7 cellular contexts compared by ENCODE assay signal in the genomic region with DNA sequence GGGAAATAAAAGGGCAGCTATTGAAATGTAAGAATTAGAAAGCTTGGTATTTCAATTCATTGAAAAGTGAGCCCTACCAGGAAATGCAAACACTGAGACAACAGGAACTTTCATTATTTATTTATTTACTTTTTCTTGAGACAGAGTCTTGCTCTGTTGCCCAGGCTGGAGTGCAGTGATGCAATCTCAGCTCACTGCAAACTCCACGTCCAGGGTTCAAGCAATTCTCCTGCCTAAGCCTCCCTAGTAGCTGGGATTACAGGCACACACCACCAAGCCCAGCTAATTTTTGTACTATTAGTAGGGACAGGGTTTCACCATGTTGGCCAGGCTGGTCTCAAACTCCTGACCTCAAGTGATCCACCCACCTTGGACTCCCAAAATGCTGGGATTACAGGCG. TPM values are rescaled to one million over a fixed set of nuclear protein-coding genes. Genes with fewer than 3 reads are reported as not detected.
DNase-seq lines count a peak whose midpoint lies in the region; TF ChIP-seq lines count a peak whose summit lies in the region.
"Not testable (repeated sequence)": the region's sequence is repeated elsewhere in the genome, so short reads cannot be mapped to it uniquely, and the experiment has no call there.

No MANE protein-coding gene starts in this region.

- intact Hi-C loops in adrenal gland (cut with DNase I); dendritic cell treated with granulocyte-macrophage colony-stimulating factor and Interleukin-4, amounts not matched to agents 40 ng/mL and 50 ng/mL, for 4 days (cut with micrococcal nuclease); thyroid gland (cut with DNase I): not testable (repeated sequence)

- not testable (repeated sequence) for H3K4me3 ChIP-seq in BLaER1; adrenal gland; liver (ENCODE audit: low read depth in 1 of 3, low read length in 3 of 3); neutrophil (ENCODE audit: low read depth in 1 of 2, low read length in 1 of 2); thyroid gland (replicated peaks in 1 of 3)

- peak overlapping the region; percentile 39; the same call in 1 of the 2 replicates for H3K9ac ChIP-seq in BLaER1
- not testable (repeated sequence) for H3K9ac ChIP-seq in liver (ENCODE audit: low read depth in 1 of 2, low read length in 2 of 2)

- H3K4me2 ChIP-seq in BLaER1, result peak overlapping the region; percentile 88

- not testable (repeated sequence) for H3K27me3 Mint-ChIP-seq in dendritic cell treated with granulocyte-macrophage colony-stimulating factor and Interleukin-4, amounts not matched to agents 40 ng/mL and 50 ng/mL, for 4 days

- DNase-seq in DMS79 treated with DMSO at 0.1 percent for 48 hours (lab: John Stamatoyannopoulos, UW), result peak; percentile 88
- DNase-seq in adrenal gland, thyroid gland: not testable (repeated sequence)

- not testable (repeated sequence) for H3K36me3 ChIP-seq in BLaER1; adrenal gland (replicated peaks in 1 of 2); liver (ENCODE audit: control insufficient read depth in 4 of 4, insufficient read depth in 3 of 4, low read depth in 1 of 4, low read length in 3 of 4); neutrophil; thyroid gland

- not testable (repeated sequence) for H4K20me1 ChIP-seq in BLaER1

- not testable (repeated sequence) for TF ChIP-seq CTCF in adrenal gland (IDR thresholded peaks at IDR 0.05); liver (IDR thresholded peaks at IDR 0.05; ENCODE audit: low read depth, low read length, missing input control); neutrophil (IDR thresholded peaks at IDR 0.05); thyroid gland (IDR thresholded peaks at IDR 0.05)

- H3K9me3 ChIP-seq in BLaER1; adrenal gland (replicated peaks in 1 of 3); liver (ENCODE audit: control insufficient read depth in 4 of 4, low read length in 3 of 4); neutrophil; thyroid gland: not testable (repeated sequence)

- not testable (repeated sequence) for H3K27me3 ChIP-seq in BLaER1; adrenal gland; liver (ENCODE audit: control insufficient read depth in 4 of 4, insufficient read depth in 4 of 4, low read length in 3 of 4); neutrophil; thyroid gland

- peaks cover 79% of the 10 kb centered on the region for H3K4me1 Mint-ChIP-seq in dendritic cell treated with granulocyte-macrophage colony-stimulating factor and Interleukin-4, amounts not matched to agents 40 ng/mL and 50 ng/mL, for 4 days (ENCODE audit: low read depth)

- peak overlapping the region; percentile 69 for H3K27ac Mint-ChIP-seq in dendritic cell treated with granulocyte-macrophage colony-stimulating factor and Interleukin-4, amounts not matched to agents 40 ng/mL and 50 ng/mL, for 4 days

- H3K4me1 ChIP-seq in BLaER1, result peaks cover 92% of the 10 kb centered on the region
- peaks cover 23 to 38% of the 10 kb centered on the region in 2 donors for H3K4me1 ChIP-seq in adrenal gland (replicated peaks in 1 of 2)
- peaks cover 18 to 55% (median 40%) of the 10 kb centered on the region in 4 donors for H3K4me1 ChIP-seq in liver (ENCODE audit: control insufficient read depth in 4 of 4, insufficient read depth in 4 of 4, low read length in 3 of 4)
- H3K4me1 ChIP-seq in neutrophil (ENCODE audit: control insufficient read depth in 1 of 2, insufficient read depth in 1 of 2, low read depth in 1 of 2, low read length in 1 of 2), result peaks cover 33 to 70% of the 10 kb centered on the region in 2 experiments
- peaks cover 38 to 47% of the 10 kb centered on the region in 2 donors for H3K4me1 ChIP-seq in thyroid gland

- 75 to 81% (median 78%) methylated on average over 2 of the region's 2 CpGs for WGBS in adrenal gland, 4 donors
- WGBS in liver, result 52% methylated on average over 2 of the region's 2 CpGs
- WGBS in thyroid gland, 2 donors, result 59 to 63% methylated on average over 2 of the region's 2 CpGs

- H3K4me3 Mint-ChIP-seq in dendritic cell treated with granulocyte-macrophage colony-stimulating factor and Interleukin-4, amounts not matched to agents 40 ng/mL and 50 ng/mL, for 4 days, result not testable (repeated sequence)

- not testable (repeated sequence) for H3K9me3 Mint-ChIP-seq in dendritic cell treated with granulocyte-macrophage colony-stimulating factor and Interleukin-4, amounts not matched to agents 40 ng/mL and 50 ng/mL, for 4 days

- peaks cover 38% of the 10 kb centered on the region for H3K36me3 Mint-ChIP-seq in dendritic cell treated with granulocyte-macrophage colony-stimulating factor and Interleukin-4, amounts not matched to agents 40 ng/mL and 50 ng/mL, for 4 days (ENCODE audit: low read depth)

- H3K27ac ChIP-seq in BLaER1 (peak overlapping the region; percentile 84), adrenal gland (peak overlapping the region in 3 of 5 donors; percentile 6 to 80 (median 72)), liver (ENCODE audit: low read depth in 1 of 2, low read length in 2 of 2) (peak overlapping the region; percentile 22 to 60), neutrophil (peak overlapping the region; percentile 63), thyroid gland (peak overlapping the region in 2 of 3 donors; percentile 20 to 60)

- not testable (repeated sequence) for TF ChIP-seq POLR2A in adrenal gland (IDR thresholded peaks at IDR 0.05); thyroid gland (IDR thresholded peaks at IDR 0.05)

- TF ChIP-seq RAD21 in liver (IDR thresholded peaks at IDR 0.05), result not testable (repeated sequence)

RNA-seq across cellular contexts. Expression of a gene that starts 29.3 kb away (rescaled TPM):
- total RNA-seq in adrenal gland (100 to 1,000 TPM in 1 of 8 donors, 10 to 100 TPM in 7; 30.8 to 259 (median 46.1) TPM), liver (10 to 100 TPM in 1 of 2 donors, 1 to 10 TPM in 1; 9.8 to 31.0 TPM), thyroid gland (10 to 100 TPM; 21.0 to 60.5 (median 43.5) TPM)
- polyA plus RNA-seq in adrenal gland (10 to 100 TPM; 15.0 to 20.6 (median 20.5) TPM), liver (10 to 100 TPM; 19.3 to 36.9 TPM)
